Comparison of ENCODE assay signal across 1 cellular context in the genomic region with DNA sequence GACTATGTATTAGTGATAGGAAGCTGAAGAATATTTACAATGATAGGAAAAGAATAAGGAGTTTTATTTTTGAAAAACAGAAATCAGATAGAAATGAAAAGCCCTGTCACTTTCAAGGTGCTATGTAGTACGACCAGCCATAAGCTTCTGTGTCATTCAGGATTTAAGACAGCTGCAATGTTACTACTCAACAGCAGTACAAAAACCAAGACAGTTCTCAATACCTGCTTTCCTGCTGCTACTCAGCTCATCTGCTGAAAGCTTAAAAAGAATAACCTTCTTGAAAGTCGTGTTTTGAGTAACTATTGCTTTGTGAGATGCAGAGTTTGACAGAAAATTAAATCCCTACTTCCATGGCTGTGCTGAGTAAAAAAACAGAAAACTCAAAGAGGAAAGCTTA.
TF ChIP-seq lines count a peak whose summit lies in the region.

No MANE protein-coding gene starts in this region.

TF ChIP-seq in WTC11, 78 proteins besides CTCF, POLR2A, EP300 and RAD21 (continued from another document):
- TF ChIP-seq, protein P1, sequence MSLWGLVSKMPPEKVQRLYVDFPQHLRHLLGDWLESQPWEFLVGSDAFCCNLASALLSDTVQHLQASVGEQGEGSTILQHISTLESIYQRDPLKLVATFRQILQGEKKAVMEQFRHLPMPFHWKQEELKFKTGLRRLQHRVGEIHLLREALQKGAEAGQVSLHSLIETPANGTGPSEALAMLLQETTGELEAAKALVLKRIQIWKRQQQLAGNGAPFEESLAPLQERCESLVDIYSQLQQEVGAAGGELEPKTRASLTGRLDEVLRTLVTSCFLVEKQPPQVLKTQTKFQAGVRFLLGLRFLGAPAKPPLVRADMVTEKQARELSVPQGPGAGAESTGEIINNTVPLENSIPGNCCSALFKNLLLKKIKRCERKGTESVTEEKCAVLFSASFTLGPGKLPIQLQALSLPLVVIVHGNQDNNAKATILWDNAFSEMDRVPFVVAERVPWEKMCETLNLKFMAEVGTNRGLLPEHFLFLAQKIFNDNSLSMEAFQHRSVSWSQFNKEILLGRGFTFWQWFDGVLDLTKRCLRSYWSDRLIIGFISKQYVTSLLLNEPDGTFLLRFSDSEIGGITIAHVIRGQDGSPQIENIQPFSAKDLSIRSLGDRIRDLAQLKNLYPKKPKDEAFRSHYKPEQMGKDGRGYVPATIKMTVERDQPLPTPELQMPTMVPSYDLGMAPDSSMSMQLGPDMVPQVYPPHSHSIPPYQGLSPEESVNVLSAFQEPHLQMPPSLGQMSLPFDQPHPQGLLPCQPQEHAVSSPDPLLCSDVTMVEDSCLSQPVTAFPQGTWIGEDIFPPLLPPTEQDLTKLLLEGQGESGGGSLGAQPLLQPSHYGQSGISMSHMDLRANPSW (CRISPR knock-in tag; conservative IDR thresholded peaks at IDR 0.05; ENCODE audit: low read depth): no peak
- TF ChIP-seq SOX15 (CRISPR knock-in tag; IDR thresholded peaks at IDR 0.05): no peak
- no peak for TF ChIP-seq ZNF263 (CRISPR knock-in tag; IDR thresholded peaks at IDR 0.05; ENCODE audit: low read depth)
- TF ChIP-seq, protein P2, sequence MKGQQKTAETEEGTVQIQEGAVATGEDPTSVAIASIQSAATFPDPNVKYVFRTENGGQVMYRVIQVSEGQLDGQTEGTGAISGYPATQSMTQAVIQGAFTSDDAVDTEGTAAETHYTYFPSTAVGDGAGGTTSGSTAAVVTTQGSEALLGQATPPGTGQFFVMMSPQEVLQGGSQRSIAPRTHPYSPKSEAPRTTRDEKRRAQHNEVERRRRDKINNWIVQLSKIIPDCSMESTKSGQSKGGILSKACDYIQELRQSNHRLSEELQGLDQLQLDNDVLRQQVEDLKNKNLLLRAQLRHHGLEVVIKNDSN (CRISPR knock-in tag; IDR thresholded peaks at IDR 0.05): no peak
